Comparison of ENCODE assay signal across 1 cellular context in genomic region chr6:28980137-28980796, GRCh38.
TF ChIP-seq lines count a peak whose summit lies in the region.

No MANE protein-coding gene starts in this region.

TF ChIP-seq in K562, 482 proteins besides CTCF, POLR2A, EP300 and RAD21 (continued from another document):
- TF ChIP-seq PBX2 (CRISPR knock-in tag; IDR thresholded peaks at IDR 0.05; ENCODE audit: low read depth), result no peak
- 0 out of 2 replicates have a peak, but pooled peaks have one; percentile 6 for TF ChIP-seq PBX2 (tag; conservative IDR thresholded peaks at IDR 0.05; ENCODE audit: low read depth)
- 0 out of 2 replicates have a peak, but pooled peaks have one; percentile 96 for TF ChIP-seq NFRKB (IDR thresholded peaks at IDR 0.05; ENCODE audit: low read depth)
- no peak for TF ChIP-seq E2F1 (CRISPR knock-in tag; IDR thresholded peaks at IDR 0.05)
- TF ChIP-seq THRAP3 (IDR thresholded peaks at IDR 0.05; ENCODE audit: borderline replicate concordance), result no peak
- no peak for TF ChIP-seq ZNF778 (CRISPR knock-in tag; IDR thresholded peaks at IDR 0.05)
- TF ChIP-seq ZNF253 (CRISPR knock-in tag; conservative IDR thresholded peaks at IDR 0.05), result no peak
- TF ChIP-seq ELF2 (CRISPR knock-in tag; IDR thresholded peaks at IDR 0.05), result 0 out of 2 replicates have a peak, but pooled peaks have one; percentile 23
- TF ChIP-seq RBBP5 (IDR thresholded peaks at IDR 0.05; ENCODE audit: borderline replicate concordance, insufficient read depth, low read length, poor library complexity, severe bottlenecking), result peak; percentile 74
- TF ChIP-seq KLF1 (tag; IDR thresholded peaks at IDR 0.05), result no peak
- no peak for TF ChIP-seq E2F8 (IDR thresholded peaks at IDR 0.05; ENCODE audit: low read depth, partially characterized antibody)
- peak; percentile 71; the same call in 1 of the 2 replicates for TF ChIP-seq TRIM25 (IDR thresholded peaks at IDR 0.05; ENCODE audit: borderline replicate concordance)
- no peak for TF ChIP-seq USF1 (CRISPR knock-in tag; IDR thresholded peaks at IDR 0.05)
- TF ChIP-seq DDX20 (tag; IDR thresholded peaks at IDR 0.05; ENCODE audit: low read depth), result 0 out of 2 replicates have a peak, but pooled peaks have one; percentile 51
- 0 out of 4 replicates have a peak, but pooled peaks of 1 of the 2 experiments have one; percentile 14 for TF ChIP-seq CSDE1 (IDR thresholded peaks at IDR 0.05)
- peak; percentile 22; the same call in 1 of the 2 replicates for TF ChIP-seq TEAD2 (tag; IDR thresholded peaks at IDR 0.05)
- no peak for TF ChIP-seq TARDBP (IDR thresholded peaks at IDR 0.05)
- 0 out of 2 replicates have a peak, but pooled peaks have one; percentile 19 for TF ChIP-seq RERE (CRISPR knock-in tag; IDR thresholded peaks at IDR 0.05; ENCODE audit: borderline replicate concordance)
- TF ChIP-seq EHMT2 (IDR thresholded peaks at IDR 0.05), result peak; percentile 40; the same call in 1 of the 2 replicates
- TF ChIP-seq FOXJ2 (tag; IDR thresholded peaks at IDR 0.05), result 0 out of 2 replicates have a peak, but pooled peaks have one; percentile 19
- no peak; a peak in 1 of 4 replicates for TF ChIP-seq ARNT (IDR thresholded peaks at IDR 0.05)
- TF ChIP-seq MLLT1 (IDR thresholded peaks at IDR 0.05), result peak in 1 of 2 experiments; percentile 17; a peak in 1 of 4 replicates
- no peak for TF ChIP-seq NR1H2 (CRISPR knock-in tag; IDR thresholded peaks at IDR 0.05)
- 0 out of 2 replicates have a peak, but pooled peaks have one; percentile 13 for TF ChIP-seq ZNF592 (IDR thresholded peaks at IDR 0.05)
- no peak for TF ChIP-seq SMARCA5 (IDR thresholded peaks at IDR 0.05)
- TF ChIP-seq GABPA (tag; conservative IDR thresholded peaks at IDR 0.05; ENCODE audit: low read depth), result peak; percentile 6; the same call in 1 of the 2 replicates
- TF ChIP-seq IRF2 (CRISPR knock-in tag; IDR thresholded peaks at IDR 0.05), result no peak
- TF ChIP-seq KLF6 (CRISPR knock-in tag; IDR thresholded peaks at IDR 0.05; ENCODE audit: borderline replicate concordance), result no peak
